Comparison of ENCODE assay signal across 21 cellular contexts in the genomic region with DNA sequence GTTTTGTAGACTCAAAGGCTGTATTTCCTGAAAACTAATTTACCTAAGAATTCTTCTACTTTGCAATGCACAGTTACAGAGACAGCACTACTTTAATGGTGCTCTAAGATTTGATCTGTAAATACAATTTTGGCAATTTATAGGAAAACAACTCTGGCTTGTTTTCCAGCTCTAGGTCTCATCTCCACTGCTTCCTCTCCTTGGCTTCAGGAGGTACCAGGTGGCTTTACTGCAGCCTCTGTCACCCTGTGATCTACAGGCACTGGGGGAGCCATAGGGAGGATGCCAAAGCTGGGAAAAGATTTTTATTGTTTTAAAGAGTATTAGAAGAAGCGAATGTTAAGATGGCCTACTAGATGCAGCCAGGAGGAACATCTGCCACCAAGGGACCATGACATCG.
"Had no signal": no experiment of that assay in that cellular context is flagged by ENCODE, and none has a peak within 500 bp of the region (broad histone marks: within the 10 kb centered on the region; RNA-seq: fewer than 3 reads in every experiment).

No MANE protein-coding gene starts in this region.

- ATAC-seq: effector memory CD8-positive, alpha-beta T cell; esophagus mucosa; foreskin keratinocyte; gastrocnemius medialis; heart left ventricle; heart right ventricle had no signal

- H3K27ac Mint-ChIP-seq: dendritic cell treated with granulocyte-macrophage colony-stimulating factor and Interleukin-4, amounts not matched to agents 40 ng/mL and 50 ng/mL, for 4 days; effector memory CD8-positive, alpha-beta T cell; endodermal cell had no signal

- H3K27me3 Mint-ChIP-seq: dendritic cell treated with granulocyte-macrophage colony-stimulating factor and Interleukin-4, amounts not matched to agents 40 ng/mL and 50 ng/mL, for 4 days; effector memory CD8-positive, alpha-beta T cell had no signal

- DNase-seq: colonic mucosa; cortex of kidney; dermis blood vessel endothelial cell; dorsolateral prefrontal cortex; effector CD4-positive, alpha-beta T cell; effector CD8-positive, alpha-beta T cell; effector memory CD4-positive, alpha-beta T cell; effector memory CD8-positive, alpha-beta T cell; endodermal cell; erythroblast; esophagus squamous epithelium; foreskin fibroblast; foreskin keratinocyte; foreskin melanocyte; gastrocnemius medialis; glutamatergic neuron; head of caudate nucleus; heart left ventricle; heart right ventricle had no signal

- H3K4me3 Mint-ChIP-seq: dendritic cell treated with granulocyte-macrophage colony-stimulating factor and Interleukin-4, amounts not matched to agents 40 ng/mL and 50 ng/mL, for 4 days; effector memory CD8-positive, alpha-beta T cell; endodermal cell had no signal
